22 cellular contexts compared by ENCODE assay signal in genomic region chr1:6704746-6705145, GRCh38.
"Had no signal": no experiment of that assay in that cellular context is flagged by ENCODE, and none has a peak within 500 bp of the region (broad histone marks: within the 10 kb centered on the region; RNA-seq: fewer than 3 reads in every experiment).

No MANE protein-coding gene starts in this region.

- FAIRE-seq: astrocyte had no signal

- H3K36me3 ChIP-seq: colonic mucosa, esophagus squamous epithelium, gastrocnemius medialis, left ventricle myocardium inferior, thyroid gland had no signal

- H3K27ac ChIP-seq: colonic mucosa, esophagus squamous epithelium, gastrocnemius medialis, left ventricle myocardium inferior, thyroid gland had no signal

- H3K9me3 ChIP-seq: colonic mucosa, esophagus squamous epithelium, gastrocnemius medialis, left ventricle myocardium inferior, thyroid gland had no signal

- H3K27ac Mint-ChIP-seq: activated naive CD8-positive, alpha-beta T cell treated with anti-CD3 and anti-CD28 coated beads for 36 hours; effector memory CD8-positive, alpha-beta T cell; T-cell had no signal

- DNase-seq: activated CD4-positive, alpha-beta T cell treated with anti-CD3 and anti-CD28 coated beads for 1 hour; activated CD4-positive, alpha-beta T cell treated with anti-CD3 and anti-CD28 coated beads, Interleukin-2, amount 50 U/mL, for 4 hours; activated naive CD8-positive, alpha-beta T cell treated with anti-CD3 and anti-CD28 coated beads for 36 hours; activated T-cell treated with anti-CD3 and anti-CD28 coated beads, Interleukin-2, amount 50 U/mL, for 48 hours; colonic mucosa; dorsolateral prefrontal cortex; effector memory CD8-positive, alpha-beta T cell; esophagus squamous epithelium; gastrocnemius medialis; hypothalamus; left ventricle myocardium inferior; midbrain; retina; stimulated activated CD4-positive, alpha-beta T cell treated with anti-CD3 and anti-CD28 coated beads, Interleukin-12 subunit alpha, Interleukin-12 subunit beta, amount 100 ng/mL, for 4 hours; stimulated activated CD4-positive, alpha-beta T cell treated with anti-CD3 and anti-CD28 coated beads, Interleukin-4, amount 100 ng/mL, for 4 hours; stimulated activated naive CD8-positive, alpha-beta T cell treated with anti-CD3 and anti-CD28 coated beads, Interleukin-15, Interleukin-2, amounts not matched to agents 100 U/mL and 50 U/mL, for 24 hours; substantia nigra; T-cell; T-helper 9 cell; thyroid gland had no signal

- H3K4me3 Mint-ChIP-seq: activated naive CD8-positive, alpha-beta T cell treated with anti-CD3 and anti-CD28 coated beads for 36 hours; central memory CD8-positive, alpha-beta T cell; effector memory CD8-positive, alpha-beta T cell; T-cell had no signal

- H3K36me3 Mint-ChIP-seq: activated naive CD8-positive, alpha-beta T cell treated with anti-CD3 and anti-CD28 coated beads for 36 hours; T-cell had no signal

- ATAC-seq: effector memory CD8-positive, alpha-beta T cell; gastrocnemius medialis; stimulated activated naive CD8-positive, alpha-beta T cell treated with anti-CD3 and anti-CD28 coated beads, Interleukin-15, Interleukin-2, amounts not matched to agents 100 U/mL and 50 U/mL, for 24 hours; T-cell had no signal

- H3K9me3 Mint-ChIP-seq: central memory CD8-positive, alpha-beta T cell; T-cell had no signal

- H3K4me3 ChIP-seq: colonic mucosa, dorsolateral prefrontal cortex, esophagus squamous epithelium, gastrocnemius medialis, left ventricle myocardium inferior, thyroid gland had no signal

- H3K27me3 ChIP-seq: colonic mucosa, dorsolateral prefrontal cortex, gastrocnemius medialis, thyroid gland had no signal
